ENCODE assay signal across 13 cellular contexts in genomic region chr11:86172894-86173293, GRCh38.
A peak's percentile ranks its signal among the peaks of the same experiment; 100 is the strongest.
DNase-seq lines count a peak whose midpoint lies in the region; ATAC-seq and TF ChIP-seq lines count a peak whose summit lies in the region.
"Had no signal": no experiment of that assay in that cellular context is flagged by ENCODE, and none has a peak within 500 bp of the region (broad histone marks: within the 10 kb centered on the region; RNA-seq: fewer than 3 reads in every experiment).

No MANE protein-coding gene starts in this region.

- H3K9me3 Mint-ChIP-seq in activated T-cell treated with anti-CD3 and anti-CD28 coated beads, Interleukin-2, amount 50 U/mL, for 72 hours: no peaks in the 10 kb centered on the region

- H3K4me3 Mint-ChIP-seq in activated T-cell treated with anti-CD3 and anti-CD28 coated beads, Interleukin-2, amount 50 U/mL, for 72 hours: no peak overlapping the region

- H3K79me2 ChIP-seq in SK-N-SH (ENCODE audit: insufficient read depth): no peaks in the 10 kb centered on the region

- H3K4me1 ChIP-seq in SK-N-SH (ENCODE audit: control insufficient read depth in 1 of 2, insufficient read depth in 2 of 2, low read depth in 1 of 2, low read length in 1 of 2): peaks cover 15 to 16% of the 10 kb centered on the region in 2 experiments; a peak in 3 of 4 replicates
- H3K4me1 ChIP-seq in foreskin keratinocyte: peaks cover 20% of the 10 kb centered on the region

- H3K9me3 ChIP-seq in SK-N-SH: no peaks in the 10 kb centered on the region
- H3K9me3 ChIP-seq: tibial nerve had no signal

- no peak for TF ChIP-seq RAD21 in SK-N-SH (IDR thresholded peaks at IDR 0.05; ENCODE audit: low read length)

- peak; percentile 36 to 41 for ATAC-seq in activated T-cell treated with anti-CD3 and anti-CD28 coated beads, Interleukin-2, amount 50 U/mL, for 72 hours (replicated peaks in 1 of 2)
- ATAC-seq in foreskin keratinocyte (peak; percentile 71), HG03342 (IDR thresholded peaks at IDR 0.05; ENCODE audit: unreplicated experiment) (no peak)

- no peaks in the 10 kb centered on the region for H3K4me1 Mint-ChIP-seq in activated T-cell treated with anti-CD3 and anti-CD28 coated beads, Interleukin-2, amount 50 U/mL, for 72 hours (ENCODE audit: low read depth)

- H3K36me3 ChIP-seq in SK-N-SH (replicated peaks in 1 of 2; ENCODE audit: control insufficient read depth in 1 of 2, insufficient read depth in 2 of 2, low read length in 1 of 2): no peaks in the 10 kb centered on the region
- H3K36me3 ChIP-seq: tibial nerve had no signal

- H3K36me3 Mint-ChIP-seq in activated T-cell treated with anti-CD3 and anti-CD28 coated beads, Interleukin-2, amount 50 U/mL, for 72 hours (ENCODE audit: insufficient read depth in 2 of 2): no peaks in the 10 kb centered on the region

- H3K9me2 ChIP-seq in SK-N-SH: no peaks in the 10 kb centered on the region

- H3K27ac ChIP-seq in SK-N-SH (ENCODE audit: low read depth in 2 of 2, low read length in 1 of 2): peak overlapping the region in 1 of 2 experiments; percentile 87; a peak in 2 of 4 replicates
- H3K27ac ChIP-seq in foreskin keratinocyte: peak overlapping the region; percentile 75
- peak overlapping the region in 12 of 21 experiments; percentile 1 to 89 (median 72) for H3K27ac ChIP-seq in skin epidermis

- CTCF ChIA-PET in SK-N-SH (lab: Yijun Ruan, JAX): no interaction called here

- peak in 1 of 2 experiments; percentile 50; a peak in 1 of 4 replicates for TF ChIP-seq EP300 in SK-N-SH (IDR thresholded peaks at IDR 0.05; ENCODE audit: borderline replicate concordance in 1 of 2, low read depth in 1 of 2, low read length in 1 of 2)

- H3K27me3 ChIP-seq in SK-N-SH (ENCODE audit: insufficient read depth) (no peaks in the 10 kb centered on the region), foreskin keratinocyte (no peaks in the 10 kb centered on the region)
- H3K27me3 ChIP-seq: tibial nerve had no signal

- 47% methylated on average over 1 of the region's 1 CpG for WGBS in SK-N-SH (ENCODE audit: low lambda C conversion rate)

- H3K27me3 Mint-ChIP-seq in activated T-cell treated with anti-CD3 and anti-CD28 coated beads, Interleukin-2, amount 50 U/mL, for 72 hours (ENCODE audit: low read depth): no peaks in the 10 kb centered on the region

- TF ChIP-seq CTCF in SK-N-SH (IDR thresholded peaks at IDR 0.05) (no peak), foreskin keratinocyte (conservative IDR thresholded peaks at IDR 0.05) (no peak)

- H3K4me3 ChIP-seq in SK-N-SH (ENCODE audit: low read depth in 2 of 2, low read length in 1 of 2) (no peak overlapping the region), skin epidermis (no peak overlapping the region)
- H3K4me3 ChIP-seq: tibial nerve had no signal

- peak in 1 of 2 donors; percentile 14 for DNase-seq in activated T-cell treated with anti-CD3 and anti-CD28 coated beads, Interleukin-2, amount 50 U/mL, for 72 hours
- DNase-seq in activated T-cell treated with anti-CD3 and anti-CD28 coated beads, Interleukin-2, amount 50 U/mL, for 48 hours: no peak
- DNase-seq in SK-N-SH: no peak
- peak; percentile 86 to 94 for DNase-seq in foreskin keratinocyte
- DNase-seq in NCI-H2171 (lab: John Stamatoyannopoulos, UW): no peak
- DNase-seq in dedifferentiated amniotic fluid mesenchymal stem cell (ENCODE audit: extremely low spot score): no peak
- DNase-seq: ACHN, aorta, DMS 273 treated with DMSO at 0.1 percent for 48 hours, NCI-H2107 had no signal

- H3K27ac Mint-ChIP-seq in activated T-cell treated with anti-CD3 and anti-CD28 coated beads, Interleukin-2, amount 50 U/mL, for 72 hours: no peak overlapping the region

- H4K20me1 ChIP-seq in SK-N-SH (ENCODE audit: insufficient read depth): no peaks in the 10 kb centered on the region

- H2AFZ ChIP-seq in SK-N-SH (ENCODE audit: low read depth): no peak overlapping the region

- H3F3A ChIP-seq in SK-N-SH (replicated peaks; ENCODE audit: insufficient read depth): peaks cover 27% of the 10 kb centered on the region

- POLR2A ChIA-PET in SK-N-SH (lab: Yijun Ruan, JAX): interaction anchor here (1.7 kb wide), 1 partner anchor 72 kb away, joined by 4 read pairs; no protein-coding TSS in a partner anchor

- H3K4me2 ChIP-seq in SK-N-SH: peak overlapping the region; percentile 8; the same call in 1 of the 2 replicates

- H3K9ac ChIP-seq in SK-N-SH: no peak overlapping the region

TF ChIP-seq in SK-N-SH, 30 proteins besides CTCF, POLR2A, EP300 and RAD21 (continues in another document):
- TF ChIP-seq EZH2phosphoT487 (IDR thresholded peaks at IDR 0.05; ENCODE audit: borderline replicate concordance, low read depth): no peak
- TF ChIP-seq MXI1 (IDR thresholded peaks at IDR 0.05; ENCODE audit: low read depth, low read length): no peak
- no peak for TF ChIP-seq RXRA (IDR thresholded peaks at IDR 0.05; ENCODE audit: borderline replicate concordance, low read depth)
- no peak for TF ChIP-seq TAF1 (IDR thresholded peaks at IDR 0.05; ENCODE audit: borderline replicate concordance, low read depth, low read length)
- peak; percentile 59; the same call in 1 of the 2 replicates for TF ChIP-seq FOSL2 (IDR thresholded peaks at IDR 0.05; ENCODE audit: borderline replicate concordance, low read depth)
- TF ChIP-seq YY1 (IDR thresholded peaks at IDR 0.05; ENCODE audit: low read depth): peak; percentile 62; the same call in 1 of the 2 replicates
- peak; percentile 63 for TF ChIP-seq PBX3 (IDR thresholded peaks at IDR 0.05)
- TF ChIP-seq RCOR1 (IDR thresholded peaks at IDR 0.05; ENCODE audit: low read length): no peak
- no peak for TF ChIP-seq GATA2 (CRISPR knock-in tag; IDR thresholded peaks at IDR 0.05)
- peak; percentile 78 for TF ChIP-seq NFIC (IDR thresholded peaks at IDR 0.05; ENCODE audit: borderline replicate concordance)
- no peak for TF ChIP-seq GABPA (IDR thresholded peaks at IDR 0.05; ENCODE audit: low read depth)
- no peak for TF ChIP-seq ELF1 (IDR thresholded peaks at IDR 0.05)
- no peak for TF ChIP-seq SIN3A (IDR thresholded peaks at IDR 0.05; ENCODE audit: borderline replicate concordance, low read depth, low read length)
- no peak for TF ChIP-seq NRF1 (IDR thresholded peaks at IDR 0.05; ENCODE audit: low read depth, low read length)
- TF ChIP-seq CHD2 (IDR thresholded peaks at IDR 0.05; ENCODE audit: low read length, partially characterized antibody): no peak
- TF ChIP-seq USF2 (IDR thresholded peaks at IDR 0.05; ENCODE audit: borderline replicate concordance, low read depth, low read length): no peak
- 0 out of 2 replicates have a peak, but pooled peaks have one; percentile 36 for TF ChIP-seq ZBTB33 (IDR thresholded peaks at IDR 0.05; ENCODE audit: borderline replicate concordance, low read depth)
- 0 out of 2 replicates have a peak, but pooled peaks have one; percentile 54 for TF ChIP-seq MAX (IDR thresholded peaks at IDR 0.05; ENCODE audit: low read depth)
- TF ChIP-seq MEF2A (IDR thresholded peaks at IDR 0.05; ENCODE audit: borderline replicate concordance, low read depth): no peak
- TF ChIP-seq TCF12 (IDR thresholded peaks at IDR 0.05): peak; percentile 83
- TF ChIP-seq FOXJ3 (CRISPR knock-in tag; IDR thresholded peaks at IDR 0.05): no peak
- peak; percentile 73 for TF ChIP-seq JUND (IDR thresholded peaks at IDR 0.05)
- no peak for TF ChIP-seq FOXM1 (IDR thresholded peaks at IDR 0.05; ENCODE audit: low read depth)
- no peak for TF ChIP-seq USF1 (IDR thresholded peaks at IDR 0.05; ENCODE audit: borderline replicate concordance, low read depth)
- TF ChIP-seq SMC3 (IDR thresholded peaks at IDR 0.05; ENCODE audit: low read depth, low read length): no peak

Comparison
In these comparisons a context has a peak if more than half of its experiments do, and no peak if none do; other contexts are left out.
1. DNase-seq: peak in foreskin keratinocyte (2 of 2); none in activated T-cell treated with anti-CD3 and anti-CD28 coated beads, Interleukin-2, amount 50 U/mL, for 48 hours (0 of 2), SK-N-SH (single experiment), NCI-H2171 (single experiment) and dedifferentiated amniotic fluid mesenchymal stem cell (single experiment).